ENCODE assay signal across 23 cellular contexts in genomic region chr6:11424395-11425050, GRCh38.
A peak's percentile ranks its signal among the peaks of the same experiment; 100 is the strongest.
DNase-seq lines count a peak whose midpoint lies in the region; ATAC-seq and TF ChIP-seq lines count a peak whose summit lies in the region.
"Had no signal": no experiment of that assay in that cellular context is flagged by ENCODE, and none has a peak within 500 bp of the region (broad histone marks: within the 10 kb centered on the region; RNA-seq: fewer than 3 reads in every experiment).

No MANE protein-coding gene starts in this region.

- no peaks in the 10 kb centered on the region for H3K9me3 Mint-ChIP-seq in chondrocyte (ENCODE audit: low read depth)

- no peaks in the 10 kb centered on the region for H3K27me3 ChIP-seq in left ventricle myocardium inferior (ENCODE audit: low read depth)
- no peaks in the 10 kb centered on the region for H3K27me3 ChIP-seq in lower lobe of right lung (ENCODE audit: low read depth)
- H3K27me3 ChIP-seq: esophagus squamous epithelium, heart left ventricle, pancreas had no signal

- ATAC-seq in Right ventricle myocardium superior (ENCODE audit: poor library complexity) = no peak
- ATAC-seq in lower lobe of right lung = peak; percentile 27 to 39
- no peak for ATAC-seq in HG03139 (IDR thresholded peaks at IDR 0.05; ENCODE audit: unreplicated experiment)

- H3K4me1 Mint-ChIP-seq in chondrocyte (ENCODE audit: low read depth) = peaks cover 54% of the 10 kb centered on the region

- intact Hi-C loops in left ventricle myocardium inferior (cut with micrococcal nuclease) = no loop called here
- intact Hi-C loops in Right ventricle myocardium superior (cut with DNase I) = no loop called here
- intact Hi-C loops in lower lobe of right lung (cut with DNase I) = no loop called here

- no peaks in the 10 kb centered on the region for H3K27me3 Mint-ChIP-seq in chondrocyte (ENCODE audit: low read depth)
- H3K27me3 Mint-ChIP-seq: CD4-positive, alpha-beta memory T cell had no signal

- no peak for DNase-seq in left ventricle myocardium inferior
- no peak for DNase-seq in Right ventricle myocardium superior
- DNase-seq in chondrocyte (ENCODE audit: low spot score) = no peak
- no peak for DNase-seq in lower lobe of right lung
- no peak for DNase-seq in AG20443 (ENCODE audit: low spot score)
- DNase-seq in nucleus accumbens (lab: John Stamatoyannopoulos, UW) = no peak
- no peak for DNase-seq in T1000 (lab: John Stamatoyannopoulos, UW)
- DNase-seq: activated CD4-positive, CD25-positive, alpha-beta regulatory T cell treated with anti-CD3 and anti-CD28 coated beads, Interleukin-2, amount 50 U/mL, for 72 hours; activated CD8-positive, alpha-beta memory T cell treated with anti-CD3 and anti-CD28 coated beads, Interleukin-2, amount 50 U/mL, for 4 hours; activated naive CD4-positive, alpha-beta T cell; CD4-positive, alpha-beta memory T cell; esophagus squamous epithelium; GM23248; heart left ventricle; islet precursor cell; NCI-H1436 treated with DMSO at 0.1 percent for 48 hours; NCI-H446; pancreas; SHP77 treated with DMSO at 0.1 percent for 48 hours had no signal

- H3K4me3 ChIP-seq in left ventricle myocardium inferior (no peak overlapping the region), lower lobe of right lung (no peak overlapping the region)
- H3K4me3 ChIP-seq: coronary artery, esophagus squamous epithelium, GM23248, heart left ventricle, pancreas, skin epidermis had no signal

- H3K36me3 ChIP-seq in left ventricle myocardium inferior (no peaks in the 10 kb centered on the region), lower lobe of right lung (no peaks in the 10 kb centered on the region)
- H3K36me3 ChIP-seq: esophagus squamous epithelium, heart left ventricle, pancreas had no signal

- H3K4me1 ChIP-seq in left ventricle myocardium inferior (peaks cover 53% of the 10 kb centered on the region), lower lobe of right lung (peaks cover 60% of the 10 kb centered on the region)
- H3K4me1 ChIP-seq: pancreas had no signal

- H3K9me3 ChIP-seq in left ventricle myocardium inferior (replicated peaks) (peaks cover 16% of the 10 kb centered on the region), lower lobe of right lung (no peaks in the 10 kb centered on the region)
- H3K9me3 ChIP-seq: esophagus squamous epithelium, pancreas had no signal

- no peak overlapping the region for H3K4me3 Mint-ChIP-seq in chondrocyte (ENCODE audit: unreplicated experiment)
- H3K4me3 Mint-ChIP-seq: CD4-positive, alpha-beta memory T cell; T-helper 1 cell treated with Interleukin-12 subunit alpha and Interleukin-12 subunit beta and Interleukin-4 antibody, amounts not matched to agents 30 μg/mL and 1 μg/mL, for 36 hours had no signal

- TF ChIP-seq CTCF in left ventricle myocardium inferior (IDR thresholded peaks at IDR 0.05; ENCODE audit: borderline replicate concordance) = no peak
- no peak for TF ChIP-seq CTCF in chondrocyte (IDR thresholded peaks at IDR 0.05)
- no peak for TF ChIP-seq CTCF in lower lobe of right lung (IDR thresholded peaks at IDR 0.05)

- no peaks in the 10 kb centered on the region for H3K36me3 Mint-ChIP-seq in chondrocyte (ENCODE audit: low read depth)
- H3K36me3 Mint-ChIP-seq: CD4-positive, alpha-beta memory T cell had no signal

- peak overlapping the region; percentile 86 for H3K27ac Mint-ChIP-seq in chondrocyte (ENCODE audit: unreplicated experiment)
- H3K27ac Mint-ChIP-seq: CD4-positive, alpha-beta memory T cell; T-helper 1 cell treated with Interleukin-12 subunit alpha and Interleukin-12 subunit beta and Interleukin-4 antibody, amounts not matched to agents 30 μg/mL and 1 μg/mL, for 36 hours had no signal

- H3K27ac ChIP-seq in left ventricle myocardium inferior (replicated peaks) (peak overlapping the region; percentile 59), lower lobe of right lung (peak overlapping the region; percentile 47)
- H3K27ac ChIP-seq: GM23248, pancreas had no signal

Comparison
In these comparisons a context has a peak if more than half of its experiments do, and no peak if none do; other contexts are left out.
1. ATAC-seq: peak in lower lobe of right lung (2 of 2); none in Right ventricle myocardium superior (single experiment) and HG03139 (single experiment).